ENCODE assay signal across 17 cellular contexts in genomic region chr19:36750066-36750691, GRCh38.
"Had no signal": no experiment of that assay in that cellular context is flagged by ENCODE, and none has a peak within 500 bp of the region (broad histone marks: within the 10 kb centered on the region; RNA-seq: fewer than 3 reads in every experiment).

No MANE protein-coding gene starts in this region.

- H3K4me3 ChIP-seq: heart left ventricle, left ventricle myocardium inferior, pancreas, upper lobe of right lung had no signal

- DNase-seq: activated CD8-positive, alpha-beta memory T cell treated with anti-CD3 and anti-CD28 coated beads, Interleukin-2, amount 10 ng/mL, durations not matched to agents 7 days and 5 days; activated effector memory CD4-positive, alpha-beta T cell treated with Interleukin-2 at 50 U/mL for 16 hours; activated T-cell treated with anti-CD3 and anti-CD28 coated beads, Interleukin-2, amount 50 U/mL, for 24 hours; effector CD4-positive, alpha-beta T cell; heart left ventricle; islet precursor cell; left ventricle myocardium inferior; mesenchymal stem cell; pancreas; spleen; stimulated activated CD4-positive, alpha-beta T cell treated with anti-CD3 and anti-CD28 coated beads, Interleukin-1b, Interleukin-23, amount 100 ng/mL, for 48 hours; stimulated activated naive CD4-positive, alpha-beta T cell treated with Interleukin-2 at 50 U/mL for 16 hours; SW 1271; upper lobe of right lung had no signal

- FAIRE-seq: bronchial epithelial cell, frontal cortex, pancreas had no signal

- H3K4me1 ChIP-seq: heart left ventricle, left ventricle myocardium inferior, pancreas, spleen, upper lobe of right lung had no signal

- H3K27me3 ChIP-seq: heart left ventricle, pancreas, spleen, upper lobe of right lung had no signal

- ATAC-seq: activated CD4-positive, CD25-positive, alpha-beta regulatory T cell treated with anti-CD3 and anti-CD28 coated beads, Interleukin-2, amount 50 U/mL, for 24 hours; activated CD8-positive, alpha-beta memory T cell treated with anti-CD3 and anti-CD28 coated beads, Interleukin-2, amount 10 ng/mL, durations not matched to agents 7 days and 5 days; heart left ventricle; pancreas; upper lobe of right lung had no signal

- H3K27ac ChIP-seq: heart left ventricle, left ventricle myocardium inferior, pancreas, spleen, upper lobe of right lung had no signal
